8 cellular contexts compared by ENCODE assay signal in genomic region chr17:4986403-4986802, GRCh38. TPM values are rescaled to one million over a fixed set of nuclear protein-coding genes. Genes with fewer than 3 reads are reported as not detected.
DNase-seq lines count a peak whose midpoint lies in the region; ATAC-seq, FAIRE-seq and TF ChIP-seq lines count a peak whose summit lies in the region.

No MANE protein-coding gene starts in this region.

- ATAC-seq in HepG2, result peak; percentile 54

- TF ChIP-seq EP300 in HepG2 (IDR thresholded peaks at IDR 0.05; ENCODE audit: low read depth in 2 of 2, low read length in 2 of 2) (no peak), HepG2 (CRISPR knock-in tag; IDR thresholded peaks at IDR 0.05; ENCODE audit: borderline replicate concordance) (no peak)

- H3K4me1 Mint-ChIP-seq in activated naive CD4-positive, alpha-beta T cell treated with anti-CD3 and anti-CD28 coated beads, Interleukin-2, amount 10 ng/mL, durations not matched to agents 7 days and 5 days, result peaks cover 50% of the 10 kb centered on the region
- peaks cover 23% of the 10 kb centered on the region for H3K4me1 Mint-ChIP-seq in type B pancreatic cell (ENCODE audit: unreplicated experiment)

- BruUV-seq in HepG2 (replicated peaks; lab: Mats Ljungman, UMichigan), result TSS peak; percentile 48

- H3K36me3 ChIP-seq in HepG2 (replicated peaks in 1 of 2; ENCODE audit: control insufficient read depth in 1 of 2, insufficient read depth in 2 of 2, low read length in 2 of 2), result peaks cover 3% of the 10 kb centered on the region in 2 experiments; a peak in 2 of 5 replicates

- no peak for DNase-seq in activated naive CD4-positive, alpha-beta T cell treated with anti-CD3 and anti-CD28 coated beads, Interleukin-2, amount 10 ng/mL, durations not matched to agents 7 days and 5 days
- DNase-seq in activated naive CD4-positive, alpha-beta T cell treated with Interleukin-2 at 50 U/mL for 16 hours, result no peak
- DNase-seq in astrocyte of the cerebellum (ENCODE audit: low read depth) (no peak), HepG2 (ENCODE audit: low spot score) (no peak), type B pancreatic cell (ENCODE audit: extremely low spot score, unreplicated experiment) (no peak), NK-92 (lab: John Stamatoyannopoulos, UW; ENCODE audit: unreplicated experiment) (no peak), GM10248 (ENCODE audit: extremely low spot score) (no peak)
- DNase-seq in stimulated activated CD4-positive, alpha-beta T cell treated with anti-CD3 and anti-CD28 coated beads, Interleukin-2, amount 100 ng/mL, for 24 hours, result no peak

- WGBS in HepG2 (ENCODE audit: low lambda C conversion rate), result 24% methylated on average over 2 of the region's 5 CpGs

- H2AFZ ChIP-seq in HepG2 (ENCODE audit: low read length), result no peak overlapping the region

- H3K9me3 ChIP-seq in HepG2 (ENCODE audit: low read length), result no peaks in the 10 kb centered on the region

- peak overlapping the region; percentile 94 for H3K4me2 ChIP-seq in HepG2 (ENCODE audit: low read depth, low read length)

- peaks cover 30% of the 10 kb centered on the region for H3K36me3 Mint-ChIP-seq in activated naive CD4-positive, alpha-beta T cell treated with anti-CD3 and anti-CD28 coated beads, Interleukin-2, amount 10 ng/mL, durations not matched to agents 7 days and 5 days
- H3K36me3 Mint-ChIP-seq in type B pancreatic cell, result peaks cover 5% of the 10 kb centered on the region

- H3K9ac ChIP-seq in HepG2 (ENCODE audit: insufficient read depth, low read depth, low read length), result peak overlapping the region; percentile 70

- H4K20me1 ChIP-seq in HepG2 (ENCODE audit: insufficient read depth, low read length), result no peaks in the 10 kb centered on the region

- H3K79me2 ChIP-seq in HepG2 (ENCODE audit: insufficient read depth, low read length), result no peaks in the 10 kb centered on the region

- H3K27ac Mint-ChIP-seq in activated naive CD4-positive, alpha-beta T cell treated with anti-CD3 and anti-CD28 coated beads, Interleukin-2, amount 10 ng/mL, durations not matched to agents 7 days and 5 days, result peak overlapping the region; percentile 93
- H3K27ac Mint-ChIP-seq in type B pancreatic cell, result peak overlapping the region; percentile 74

- H3K27me3 Mint-ChIP-seq in activated naive CD4-positive, alpha-beta T cell treated with anti-CD3 and anti-CD28 coated beads, Interleukin-2, amount 10 ng/mL, durations not matched to agents 7 days and 5 days, result no peaks in the 10 kb centered on the region
- no peaks in the 10 kb centered on the region for H3K27me3 Mint-ChIP-seq in type B pancreatic cell

- peaks cover 30% of the 10 kb centered on the region for H3K4me1 ChIP-seq in HepG2 (ENCODE audit: insufficient read depth, low read length)

- intact Hi-C loops in HepG2 (cut with micrococcal nuclease; ENCODE audit: unreplicated experiment), result loop anchor here (2.0 kb wide), 1 partner anchor 76 kb away; no protein-coding TSS in a partner anchor

- H3K4me3 Mint-ChIP-seq in activated naive CD4-positive, alpha-beta T cell treated with anti-CD3 and anti-CD28 coated beads, Interleukin-2, amount 10 ng/mL, durations not matched to agents 7 days and 5 days, result peak overlapping the region; percentile 83
- H3K4me3 Mint-ChIP-seq in type B pancreatic cell, result peak overlapping the region; percentile 88

- TF ChIP-seq RAD21 in HepG2 (CRISPR knock-in tag; IDR thresholded peaks at IDR 0.05), result no peak

- TF ChIP-seq CTCF in astrocyte of the cerebellum (IDR thresholded peaks at IDR 0.05; ENCODE audit: low read depth, low read length, missing control alignments), result no peak
- no peak for TF ChIP-seq CTCF in HepG2 (CRISPR knock-in tag; IDR thresholded peaks at IDR 0.05)
- TF ChIP-seq CTCF in type B pancreatic cell (conservative IDR thresholded peaks at IDR 0.05), result no peak
- no peak for TF ChIP-seq CTCF in GM10248 (IDR thresholded peaks at IDR 0.05; ENCODE audit: control extremely low read depth, extremely low read depth, low read depth, missing control alignments)

- H3K4me3 ChIP-seq in astrocyte of the cerebellum (ENCODE audit: low read depth, low read length) (peak overlapping the region; percentile 86), HepG2 (replicated peaks in 1 of 3; ENCODE audit: insufficient read depth in 1 of 3, low read depth in 2 of 3, low read length in 3 of 3) (peak overlapping the region; percentile 80 to 87 (median 84))

- peak overlapping the region; percentile 55 for H3K27ac ChIP-seq in HepG2 (ENCODE audit: extremely low read length, insufficient read depth, low read length)

- CTCF ChIA-PET in activated naive CD4-positive, alpha-beta T cell treated with anti-CD3 and anti-CD28 coated beads, Interleukin-2, amount 10 ng/mL, durations not matched to agents 7 days and 5 days (lab: Charles Lee), result interaction anchor here (0.9 to 3.6 kb wide), 8 partner anchors 16 to 77 kb away, joined by 3 to 17 read pairs (median 6); partner anchors contain the start of genes SLC25A11 and SPAG7
- CTCF ChIA-PET in HepG2 (lab: Yijun Ruan, JAX; ENCODE audit: low intra/inter-chr PET ratio, low total read pairs), result interaction anchor here (1.2 to 2.0 kb wide), 2 partner anchors 76 to 77 kb away, joined by 3 to 7 read pairs; no protein-coding TSS in a partner anchor
- CTCF ChIA-PET in GM10248 (lab: Yijun Ruan, JAX), result interaction anchor here (0.8 to 3.0 kb wide), 11 partner anchors 11 to 77 kb away, joined by 3 to 12 read pairs (median 4); partner anchors contain the start of genes ENO3, INCA1 and KIF1C

- TF ChIP-seq POLR2A in HepG2 (IDR thresholded peaks at IDR 0.05; ENCODE audit: insufficient read depth in 1 of 2, low read depth in 2 of 2, low read length in 2 of 2), result no peak

- no peaks in the 10 kb centered on the region for H3K9me3 Mint-ChIP-seq in activated naive CD4-positive, alpha-beta T cell treated with anti-CD3 and anti-CD28 coated beads, Interleukin-2, amount 10 ng/mL, durations not matched to agents 7 days and 5 days
- no peaks in the 10 kb centered on the region for H3K9me3 Mint-ChIP-seq in type B pancreatic cell

- in situ Hi-C loops in astrocyte of the cerebellum (cut with HindIII; ENCODE audit: low sequenced_read_pairs), result no loop called here
- in situ Hi-C loops in HepG2 (cut with HindIII; ENCODE audit: extremely low pct_ligation_motif_present, low pct_unique_long_range_greater_than_20kb), result no loop called here

- POLR2A ChIA-PET in HepG2 (lab: Yijun Ruan, JAX) (interaction anchor here (0.7 to 5.6 kb wide), 8 partner anchors 12 to 77 kb away, joined by 3 to 78 read pairs (median 6); partner anchors contain the start of genes INCA1, KIF1C, RNF167 and SLC25A11), GM10248 (lab: Yijun Ruan, JAX) (no interaction called here)

- H3K27me3 ChIP-seq in HepG2 (ENCODE audit: control insufficient read depth in 1 of 2, insufficient read depth in 2 of 2, low read length in 2 of 2), result no peaks in the 10 kb centered on the region

- FAIRE-seq in HepG2 (lab: Jason Lieb, UNC), result peak; percentile 53

RNA-seq across cellular contexts. Expression of gene CAMTA2, which starts 1.1 kb away (rescaled TPM):
- total RNA-seq in HepG2 (2016; rRNA removed; fragmentation: Illumina TruSeq; extraction: Trizol) (4.0 and 4.1 TPM in 2 replicates), type B pancreatic cell (ENCODE audit: low replicate concordance) (26.3 and 35.6 TPM in 2 replicates)
- total RNA-seq in HepG2 (2016; cell fraction: cytosol; rRNA removed; fragmentation: Illumina TruSeq; extraction: Trizol; ENCODE audit: low read depth), result 3.3 and 4.0 TPM in 2 replicates
- total RNA-seq in HepG2 (2016; cell fraction: insoluble cytoplasmic fraction; rRNA removed; fragmentation: Illumina TruSeq; extraction: Trizol), result 2.2 and 3.5 TPM in 2 replicates
- 5.1 and 5.5 TPM in 2 replicates for total RNA-seq in HepG2 (2016; cell fraction: membrane; rRNA removed; fragmentation: Illumina TruSeq; extraction: Trizol)
- 4.3 TPM in 2 replicates for total RNA-seq in HepG2 (2016; cell fraction: nucleus; rRNA removed; fragmentation: Illumina TruSeq; extraction: Trizol)
- polyA plus RNA-seq in HepG2 (2011; rRNA removed), result 7.1 and 8.9 TPM in 2 replicates
- 2.3 and 3.4 TPM in 2 replicates for polyA plus RNA-seq in HepG2 (2011; cell fraction: cytosol; rRNA removed)
- polyA plus RNA-seq in HepG2 (2011; cell fraction: nucleus; rRNA removed), result 43.3 and 56.3 TPM in 2 replicates
- polyA plus RNA-seq in HepG2 (2012), result 14.9 and 15.5 TPM in 2 replicates
- polyA plus RNA-seq in HepG2 (2016; cell fraction: cytosol; fragmentation: Illumina TruSeq; extraction: Trizol; ENCODE audit: low read depth), result 6.5 and 6.8 TPM in 2 replicates
- 8.3 and 11.9 TPM in 2 replicates for polyA plus RNA-seq in HepG2 (2016; cell fraction: insoluble cytoplasmic fraction; fragmentation: Illumina TruSeq; extraction: Trizol; ENCODE audit: low read depth)
- polyA plus RNA-seq in HepG2 (2016; cell fraction: membrane; fragmentation: Illumina TruSeq; extraction: Trizol; ENCODE audit: low read depth), result 12.2 and 12.5 TPM in 2 replicates
- polyA plus RNA-seq in HepG2 (2016; cell fraction: nucleus; fragmentation: Illumina TruSeq; extraction: Trizol; ENCODE audit: insufficient read depth, low read depth), result 40.0 and 44.3 TPM in 2 replicates
- 13.3 and 14.6 TPM in 2 replicates for polyA minus RNA-seq in HepG2 (2011; rRNA and poly(A)+ RNA removed; ENCODE audit: low replicate concordance)
- polyA minus RNA-seq in HepG2 (2011; cell fraction: cytosol; rRNA and poly(A)+ RNA removed), result 5.4 and 6.2 TPM in 2 replicates
- polyA minus RNA-seq in HepG2 (2011; cell fraction: nucleus; rRNA and poly(A)+ RNA removed), result 6.8 and 10.8 TPM in 2 replicates

RNA-seq across cellular contexts. Expression of gene INCA1, which starts 10.9 kb away (rescaled TPM):
- total RNA-seq in HepG2 (2016; rRNA removed; fragmentation: Illumina TruSeq; extraction: Trizol) (0.35 and 0.93 TPM in 2 replicates), type B pancreatic cell (ENCODE audit: low replicate concordance) (0.72 and 0.86 TPM in 2 replicates)
- 0.62 TPM in 1 of 2 replicates, not detected in the other for total RNA-seq in HepG2 (2016; cell fraction: cytosol; rRNA removed; fragmentation: Illumina TruSeq; extraction: Trizol; ENCODE audit: low read depth)
- total RNA-seq in HepG2 (2016; cell fraction: insoluble cytoplasmic fraction; rRNA removed; fragmentation: Illumina TruSeq; extraction: Trizol), result 0.71 and 0.87 TPM in 2 replicates
- total RNA-seq in HepG2 (2016; cell fraction: membrane; rRNA removed; fragmentation: Illumina TruSeq; extraction: Trizol), result 0.72 and 0.96 TPM in 2 replicates
- 0.50 and 0.81 TPM in 2 replicates for total RNA-seq in HepG2 (2016; cell fraction: nucleus; rRNA removed; fragmentation: Illumina TruSeq; extraction: Trizol)
- polyA plus RNA-seq in HepG2 (2011; rRNA removed), result 2.6 and 3.3 TPM in 2 replicates
- polyA plus RNA-seq in HepG2 (2011; cell fraction: cytosol; rRNA removed), result 0.74 and 0.88 TPM in 2 replicates
- 18.2 and 26.0 TPM in 2 replicates for polyA plus RNA-seq in HepG2 (2011; cell fraction: nucleus; rRNA removed)
- 2.6 and 2.8 TPM in 2 replicates for polyA plus RNA-seq in HepG2 (2012)
- polyA plus RNA-seq in HepG2 (2016; cell fraction: cytosol; fragmentation: Illumina TruSeq; extraction: Trizol; ENCODE audit: low read depth), result 0.38 and 0.86 TPM in 2 replicates
- 0.45 and 0.92 TPM in 2 replicates for polyA plus RNA-seq in HepG2 (2016; cell fraction: insoluble cytoplasmic fraction; fragmentation: Illumina TruSeq; extraction: Trizol; ENCODE audit: low read depth)
- 0.81 and 1.4 TPM in 2 replicates for polyA plus RNA-seq in HepG2 (2016; cell fraction: membrane; fragmentation: Illumina TruSeq; extraction: Trizol; ENCODE audit: low read depth)
- 3.6 and 4.5 TPM in 2 replicates for polyA plus RNA-seq in HepG2 (2016; cell fraction: nucleus; fragmentation: Illumina TruSeq; extraction: Trizol; ENCODE audit: insufficient read depth, low read depth)
- 0.61 and 0.68 TPM in 2 replicates for polyA minus RNA-seq in HepG2 (2011; rRNA and poly(A)+ RNA removed; ENCODE audit: low replicate concordance)
- polyA minus RNA-seq in HepG2 (2011; cell fraction: cytosol; rRNA and poly(A)+ RNA removed), result 0.88 TPM in 1 of 2 replicates, not detected in the other
- polyA minus RNA-seq in HepG2 (2011; cell fraction: nucleus; rRNA and poly(A)+ RNA removed), result 0.50 and 0.77 TPM in 2 replicates

RNA-seq across cellular contexts. Expression of gene KIF1C, which starts 11.3 kb away (rescaled TPM):
- 79.0 and 104 TPM in 2 replicates for total RNA-seq in HepG2 (2016; rRNA removed; fragmentation: Illumina TruSeq; extraction: Trizol)
- 19.8 and 24.9 TPM in 2 replicates for total RNA-seq in HepG2 (2016; cell fraction: cytosol; rRNA removed; fragmentation: Illumina TruSeq; extraction: Trizol; ENCODE audit: low read depth)
- 62.8 and 109 TPM in 2 replicates for total RNA-seq in HepG2 (2016; cell fraction: insoluble cytoplasmic fraction; rRNA removed; fragmentation: Illumina TruSeq; extraction: Trizol)
- 101 and 114 TPM in 2 replicates for total RNA-seq in HepG2 (2016; cell fraction: membrane; rRNA removed; fragmentation: Illumina TruSeq; extraction: Trizol)
- total RNA-seq in HepG2 (2016; cell fraction: nucleus; rRNA removed; fragmentation: Illumina TruSeq; extraction: Trizol), result 47.9 and 62.6 TPM in 2 replicates
- polyA plus RNA-seq in HepG2 (2011; rRNA removed), result 70.0 and 77.7 TPM in 2 replicates
- 41.2 and 41.3 TPM in 2 replicates for polyA plus RNA-seq in HepG2 (2011; cell fraction: cytosol; rRNA removed)
- polyA plus RNA-seq in HepG2 (2011; cell fraction: nucleus; rRNA removed), result 56.4 and 66.4 TPM in 2 replicates
- polyA plus RNA-seq in HepG2 (2012), result 64.6 and 76.7 TPM in 2 replicates
- 35.2 and 41.4 TPM in 2 replicates for polyA plus RNA-seq in HepG2 (2016; cell fraction: cytosol; fragmentation: Illumina TruSeq; extraction: Trizol; ENCODE audit: low read depth)
- polyA plus RNA-seq in HepG2 (2016; cell fraction: insoluble cytoplasmic fraction; fragmentation: Illumina TruSeq; extraction: Trizol; ENCODE audit: low read depth), result 92.0 and 117 TPM in 2 replicates
- 104 and 124 TPM in 2 replicates for polyA plus RNA-seq in HepG2 (2016; cell fraction: membrane; fragmentation: Illumina TruSeq; extraction: Trizol; ENCODE audit: low read depth)
- 138 and 143 TPM in 2 replicates for polyA plus RNA-seq in HepG2 (2016; cell fraction: nucleus; fragmentation: Illumina TruSeq; extraction: Trizol; ENCODE audit: insufficient read depth, low read depth)
- 103 and 104 TPM in 2 replicates for polyA minus RNA-seq in HepG2 (2011; rRNA and poly(A)+ RNA removed; ENCODE audit: low replicate concordance)
- polyA minus RNA-seq in HepG2 (2011; cell fraction: cytosol; rRNA and poly(A)+ RNA removed), result 33.7 and 51.0 TPM in 2 replicates
- polyA minus RNA-seq in HepG2 (2011; cell fraction: nucleus; rRNA and poly(A)+ RNA removed), result 23.3 and 28.5 TPM in 2 replicates
- 102 and 130 TPM in 2 replicates for total RNA-seq in type B pancreatic cell (ENCODE audit: low replicate concordance)

RNA-seq across cellular contexts. Expression of gene SPAG7, which starts 18.8 kb away (rescaled TPM):
- 59.0 and 74.8 TPM in 2 replicates for total RNA-seq in HepG2 (2016; rRNA removed; fragmentation: Illumina TruSeq; extraction: Trizol)
- 15.5 and 15.8 TPM in 2 replicates for total RNA-seq in HepG2 (2016; cell fraction: cytosol; rRNA removed; fragmentation: Illumina TruSeq; extraction: Trizol; ENCODE audit: low read depth)
- total RNA-seq in HepG2 (2016; cell fraction: insoluble cytoplasmic fraction; rRNA removed; fragmentation: Illumina TruSeq; extraction: Trizol), result 57.5 and 79.4 TPM in 2 replicates
- total RNA-seq in HepG2 (2016; cell fraction: membrane; rRNA removed; fragmentation: Illumina TruSeq; extraction: Trizol), result 24.4 and 25.5 TPM in 2 replicates
- total RNA-seq in HepG2 (2016; cell fraction: nucleus; rRNA removed; fragmentation: Illumina TruSeq; extraction: Trizol), result 29.6 and 30.0 TPM in 2 replicates
- polyA plus RNA-seq in HepG2 (2011; rRNA removed), result 46.6 and 51.0 TPM in 2 replicates
- 42.5 and 54.3 TPM in 2 replicates for polyA plus RNA-seq in HepG2 (2011; cell fraction: cytosol; rRNA removed)
- 48.9 and 55.1 TPM in 2 replicates for polyA plus RNA-seq in HepG2 (2011; cell fraction: nucleus; rRNA removed)
- polyA plus RNA-seq in HepG2 (2012), result 46.7 and 52.1 TPM in 2 replicates
- polyA plus RNA-seq in HepG2 (2016; cell fraction: cytosol; fragmentation: Illumina TruSeq; extraction: Trizol; ENCODE audit: low read depth), result 18.4 and 18.9 TPM in 2 replicates
- polyA plus RNA-seq in HepG2 (2016; cell fraction: insoluble cytoplasmic fraction; fragmentation: Illumina TruSeq; extraction: Trizol; ENCODE audit: low read depth), result 103 and 105 TPM in 2 replicates
- polyA plus RNA-seq in HepG2 (2016; cell fraction: membrane; fragmentation: Illumina TruSeq; extraction: Trizol; ENCODE audit: low read depth), result 24.3 and 25.8 TPM in 2 replicates
- 73.4 and 75.2 TPM in 2 replicates for polyA plus RNA-seq in HepG2 (2016; cell fraction: nucleus; fragmentation: Illumina TruSeq; extraction: Trizol; ENCODE audit: insufficient read depth, low read depth)
- polyA minus RNA-seq in HepG2 (2011; rRNA and poly(A)+ RNA removed; ENCODE audit: low replicate concordance), result 13.7 and 25.4 TPM in 2 replicates
- 15.3 and 21.8 TPM in 2 replicates for polyA minus RNA-seq in HepG2 (2011; cell fraction: cytosol; rRNA and poly(A)+ RNA removed)
- 19.0 and 27.0 TPM in 2 replicates for polyA minus RNA-seq in HepG2 (2011; cell fraction: nucleus; rRNA and poly(A)+ RNA removed)
- total RNA-seq in type B pancreatic cell (ENCODE audit: low replicate concordance), result 60.5 and 73.1 TPM in 2 replicates

RNA-seq across cellular contexts. Expression of gene ENO3, which starts 35.5 kb away (rescaled TPM):
- total RNA-seq in HepG2 (2016; rRNA removed; fragmentation: Illumina TruSeq; extraction: Trizol) (59.8 and 68.2 TPM in 2 replicates), type B pancreatic cell (ENCODE audit: low replicate concordance) (4.8 and 24.0 TPM in 2 replicates)
- 28.3 and 29.6 TPM in 2 replicates for total RNA-seq in HepG2 (2016; cell fraction: cytosol; rRNA removed; fragmentation: Illumina TruSeq; extraction: Trizol; ENCODE audit: low read depth)
- 63.3 and 64.1 TPM in 2 replicates for total RNA-seq in HepG2 (2016; cell fraction: insoluble cytoplasmic fraction; rRNA removed; fragmentation: Illumina TruSeq; extraction: Trizol)
- 24.9 and 26.4 TPM in 2 replicates for total RNA-seq in HepG2 (2016; cell fraction: membrane; rRNA removed; fragmentation: Illumina TruSeq; extraction: Trizol)
- total RNA-seq in HepG2 (2016; cell fraction: nucleus; rRNA removed; fragmentation: Illumina TruSeq; extraction: Trizol), result 60.8 and 62.5 TPM in 2 replicates
- polyA plus RNA-seq in HepG2 (2011; rRNA removed), result 51.9 and 69.8 TPM in 2 replicates
- 25.2 and 41.5 TPM in 2 replicates for polyA plus RNA-seq in HepG2 (2011; cell fraction: cytosol; rRNA removed)
- polyA plus RNA-seq in HepG2 (2011; cell fraction: nucleus; rRNA removed), result 315 and 418 TPM in 2 replicates
- 30.6 and 32.9 TPM in 2 replicates for polyA plus RNA-seq in HepG2 (2012)
- 29.4 and 30.6 TPM in 2 replicates for polyA plus RNA-seq in HepG2 (2016; cell fraction: cytosol; fragmentation: Illumina TruSeq; extraction: Trizol; ENCODE audit: low read depth)
- 80.8 and 89.8 TPM in 2 replicates for polyA plus RNA-seq in HepG2 (2016; cell fraction: insoluble cytoplasmic fraction; fragmentation: Illumina TruSeq; extraction: Trizol; ENCODE audit: low read depth)
- polyA plus RNA-seq in HepG2 (2016; cell fraction: membrane; fragmentation: Illumina TruSeq; extraction: Trizol; ENCODE audit: low read depth), result 21.3 and 21.5 TPM in 2 replicates
- 236 and 244 TPM in 2 replicates for polyA plus RNA-seq in HepG2 (2016; cell fraction: nucleus; fragmentation: Illumina TruSeq; extraction: Trizol; ENCODE audit: insufficient read depth, low read depth)
- 27.3 and 88.8 TPM in 2 replicates for polyA minus RNA-seq in HepG2 (2011; rRNA and poly(A)+ RNA removed; ENCODE audit: low replicate concordance)
- polyA minus RNA-seq in HepG2 (2011; cell fraction: cytosol; rRNA and poly(A)+ RNA removed), result 6.0 and 7.5 TPM in 2 replicates
- 27.0 and 31.7 TPM in 2 replicates for polyA minus RNA-seq in HepG2 (2011; cell fraction: nucleus; rRNA and poly(A)+ RNA removed)
